In genomic region chr1:203559523-203559922, GRCh38 we compare ENCODE assay signal across 12 cellular contexts.
DNase-seq lines count a peak whose midpoint lies in the region; ATAC-seq and TF ChIP-seq lines count a peak whose summit lies in the region.
"Had no signal": no experiment of that assay in that cellular context is flagged by ENCODE, and none has a peak within 500 bp of the region (broad histone marks: within the 10 kb centered on the region; RNA-seq: fewer than 3 reads in every experiment).

No MANE protein-coding gene starts in this region.

- no peak overlapping the region for H3K27ac Mint-ChIP-seq in type B pancreatic cell
- H3K27ac Mint-ChIP-seq in activated CD8-positive, alpha-beta T cell treated with anti-CD3 and anti-CD28 coated beads, Interleukin-2, amount 10 ng/mL, durations not matched to agents 7 days and 5 days = no peak overlapping the region
- H3K27ac Mint-ChIP-seq: naive B cell had no signal

- WGBS in esophagus squamous epithelium, 2 donors = 56 to 66% methylated on average over 6 of the region's 6 CpGs
- 56 to 82% (median 74%) methylated on average over 6 of the region's 6 CpGs for WGBS in psoas muscle, 3 donors

- H3K27me3 Mint-ChIP-seq in type B pancreatic cell = no peaks in the 10 kb centered on the region
- H3K27me3 Mint-ChIP-seq in activated CD8-positive, alpha-beta T cell treated with anti-CD3 and anti-CD28 coated beads, Interleukin-2, amount 10 ng/mL, durations not matched to agents 7 days and 5 days (ENCODE audit: low read depth) = peaks cover 34% of the 10 kb centered on the region

- no peaks in the 10 kb centered on the region for H3K9me3 ChIP-seq in RWPE2 (ENCODE audit: severe bottlenecking)
- H3K9me3 ChIP-seq in esophagus squamous epithelium = no peaks in the 10 kb centered on the region
- no peaks in the 10 kb centered on the region for H3K9me3 ChIP-seq in psoas muscle

- H3K36me3 Mint-ChIP-seq in type B pancreatic cell = no peaks in the 10 kb centered on the region
- H3K36me3 Mint-ChIP-seq in activated CD8-positive, alpha-beta T cell treated with anti-CD3 and anti-CD28 coated beads, Interleukin-2, amount 10 ng/mL, durations not matched to agents 7 days and 5 days (ENCODE audit: low read depth) = no peaks in the 10 kb centered on the region
- H3K36me3 Mint-ChIP-seq: naive B cell had no signal

- H3K4me1 ChIP-seq in RWPE2 (ENCODE audit: insufficient read depth, poor library complexity, severe bottlenecking) (peaks cover 23% of the 10 kb centered on the region), esophagus squamous epithelium (peaks cover 2 to 55% (median 34%) of the 10 kb centered on the region in 3 donors), psoas muscle (peaks cover 38% of the 10 kb centered on the region)

- ATAC-seq in RWPE2 (ENCODE audit: low read depth) = no peak
- ATAC-seq in psoas muscle = peak; percentile 36 to 80 (median 75)
- ATAC-seq in activated CD8-positive, alpha-beta T cell treated with anti-CD3 and anti-CD28 coated beads, Interleukin-2, amount 10 ng/mL, durations not matched to agents 7 days and 5 days = no peak
- ATAC-seq in GM21528 (IDR thresholded peaks at IDR 0.05; ENCODE audit: low FRiP score, unreplicated experiment) = no peak

- no peak overlapping the region for H3K4me3 ChIP-seq in RWPE2 (ENCODE audit: severe bottlenecking)
- H3K4me3 ChIP-seq in esophagus squamous epithelium = no peak overlapping the region
- no peak overlapping the region for H3K4me3 ChIP-seq in psoas muscle
- H3K4me3 ChIP-seq: BLaER1 treated with 17β-estradiol and CSF1 and Interleukin-3, amounts not matched to agents 10 nM and 100 nM had no signal

- CTCF ChIA-PET in activated CD8-positive, alpha-beta T cell treated with anti-CD3 and anti-CD28 coated beads, Interleukin-2, amount 10 ng/mL, durations not matched to agents 7 days and 5 days (lab: Charles Lee) = no interaction called here

- POLR2A ChIA-PET in activated CD8-positive, alpha-beta T cell treated with anti-CD3 and anti-CD28 coated beads, Interleukin-2, amount 10 ng/mL, durations not matched to agents 7 days and 5 days (lab: Charles Lee) = no interaction called here

- H3K36me3 ChIP-seq in RWPE2 (ENCODE audit: low read depth) (no peaks in the 10 kb centered on the region), esophagus squamous epithelium (no peaks in the 10 kb centered on the region), psoas muscle (ENCODE audit: insufficient read depth in 1 of 2, low read depth in 1 of 2) (no peaks in the 10 kb centered on the region)
- H3K36me3 ChIP-seq: BLaER1 treated with 17β-estradiol and CSF1 and Interleukin-3, amounts not matched to agents 10 nM and 100 nM had no signal

- TF ChIP-seq CTCF in RWPE2 (IDR thresholded peaks at IDR 0.05; ENCODE audit: poor library complexity, severe bottlenecking) (no peak), esophagus squamous epithelium (IDR thresholded peaks at IDR 0.05) (no peak), psoas muscle (IDR thresholded peaks at IDR 0.05) (no peak), type B pancreatic cell (conservative IDR thresholded peaks at IDR 0.05) (no peak)

- H3K4me3 Mint-ChIP-seq in type B pancreatic cell = no peak overlapping the region
- no peak overlapping the region for H3K4me3 Mint-ChIP-seq in activated CD8-positive, alpha-beta T cell treated with anti-CD3 and anti-CD28 coated beads, Interleukin-2, amount 10 ng/mL, durations not matched to agents 7 days and 5 days
- H3K4me3 Mint-ChIP-seq: naive B cell had no signal

- H3K27ac ChIP-seq in RWPE2 (ENCODE audit: poor library complexity, severe bottlenecking) = peak overlapping the region; percentile 55
- H3K27ac ChIP-seq in esophagus squamous epithelium = peak overlapping the region in 3 of 4 donors; percentile 78 to 88 (median 86)
- H3K27ac ChIP-seq in psoas muscle = peak overlapping the region; percentile 78
- H3K27ac ChIP-seq: BLaER1 treated with 17β-estradiol and CSF1 and Interleukin-3, amounts not matched to agents 10 nM and 100 nM had no signal

- H3K27me3 ChIP-seq in RWPE2 (ENCODE audit: insufficient read depth, poor library complexity, severe bottlenecking) = no peaks in the 10 kb centered on the region
- no peaks in the 10 kb centered on the region for H3K27me3 ChIP-seq in esophagus squamous epithelium
- no peaks in the 10 kb centered on the region for H3K27me3 ChIP-seq in psoas muscle (ENCODE audit: insufficient read depth in 3 of 3, low read length in 2 of 3)
- H3K27me3 ChIP-seq: BLaER1 treated with 17β-estradiol and CSF1 and Interleukin-3, amounts not matched to agents 10 nM and 100 nM had no signal

- TF ChIP-seq POLR2A in esophagus squamous epithelium (IDR thresholded peaks at IDR 0.05) = no peak

- DNase-seq in AG08396 (ENCODE audit: low spot score) (peak; percentile 42), RWPE2 (ENCODE audit: low spot score) (no peak), esophagus squamous epithelium (lab: John Stamatoyannopoulos, UW) (no peak), psoas muscle (peak; percentile 15 to 65), type B pancreatic cell (ENCODE audit: extremely low spot score, unreplicated experiment) (no peak), T-helper 2 cell (no peak)
- no peak for DNase-seq in activated CD8-positive, alpha-beta T cell treated with anti-CD3 and anti-CD28 coated beads, Interleukin-2, amount 10 ng/mL, durations not matched to agents 7 days and 5 days
- DNase-seq: naive B cell, NCI-H1105 treated with DMSO at 0.1 percent for 48 hours, substantia nigra had no signal

- intact Hi-C loops in esophagus squamous epithelium (cut with DNase I) = no loop called here
- intact Hi-C loops in psoas muscle (cut with DNase I) = no loop called here

- no peaks in the 10 kb centered on the region for H3K9me3 Mint-ChIP-seq in type B pancreatic cell
- no peaks in the 10 kb centered on the region for H3K9me3 Mint-ChIP-seq in activated CD8-positive, alpha-beta T cell treated with anti-CD3 and anti-CD28 coated beads, Interleukin-2, amount 10 ng/mL, durations not matched to agents 7 days and 5 days (ENCODE audit: insufficient read depth)

- peaks cover 51% of the 10 kb centered on the region for H3K4me1 Mint-ChIP-seq in type B pancreatic cell (ENCODE audit: unreplicated experiment)
- no peaks in the 10 kb centered on the region for H3K4me1 Mint-ChIP-seq in activated CD8-positive, alpha-beta T cell treated with anti-CD3 and anti-CD28 coated beads, Interleukin-2, amount 10 ng/mL, durations not matched to agents 7 days and 5 days (ENCODE audit: low read depth)

Comparison
In these comparisons a context has a peak if more than half of its experiments do, and no peak if none do; other contexts are left out.
1. DNase-seq: peak in AG08396 (single experiment) and psoas muscle (2 of 2); none in RWPE2 (single experiment), esophagus squamous epithelium (single experiment), type B pancreatic cell (single experiment), T-helper 2 cell (0 of 5) and activated CD8-positive, alpha-beta T cell treated with anti-CD3 and anti-CD28 coated beads, Interleukin-2, amount 10 ng/mL, durations not matched to agents 7 days and 5 days (single experiment).
2. ATAC-seq: peak in psoas muscle (4 of 4); none in RWPE2 (single experiment), activated CD8-positive, alpha-beta T cell treated with anti-CD3 and anti-CD28 coated beads, Interleukin-2, amount 10 ng/mL, durations not matched to agents 7 days and 5 days (single experiment) and GM21528 (single experiment).
3. Peak in every context shown above with its lines, with median percentiles within 50 percentile points of each other: H3K27ac ChIP-seq.